9 cellular contexts compared by ENCODE assay signal in genomic region chr20:23782366-23782983, GRCh38. TPM values are rescaled to one million over a fixed set of nuclear protein-coding genes. Genes with fewer than 3 reads are reported as not detected.
A peak's percentile ranks its signal among the peaks of the same experiment; 100 is the strongest.
DNase-seq lines count a peak whose midpoint lies in the region; ATAC-seq and TF ChIP-seq lines count a peak whose summit lies in the region.
"Had no signal": no experiment of that assay in that cellular context is flagged by ENCODE, and none has a peak within 500 bp of the region (broad histone marks: within the 10 kb centered on the region; RNA-seq: fewer than 3 reads in every experiment).

No MANE protein-coding gene starts in this region.

- H3K4me1 ChIP-seq in SJCRH30 (no peaks in the 10 kb centered on the region), testis (no peaks in the 10 kb centered on the region), sigmoid colon (no peaks in the 10 kb centered on the region)

- ATAC-seq in GM21526 (IDR thresholded peaks at IDR 0.05; ENCODE audit: low FRiP score, unreplicated experiment), result peak; percentile 83

- H3K27ac ChIP-seq in SJCRH30 (no peak overlapping the region), testis (no peak overlapping the region), sigmoid colon (no peak overlapping the region)

- TF ChIP-seq CTCF in foreskin fibroblast (IDR thresholded peaks at IDR 0.05; ENCODE audit: low read depth, low read length) (peak; percentile 56), testis (IDR thresholded peaks at IDR 0.05) (peak in 2 of 3 experiments; percentile 40 to 60), sigmoid colon (IDR thresholded peaks at IDR 0.05) (peak in 1 of 4 experiments; percentile 41)

- H3K4me3 ChIP-seq in SJCRH30, result no peak overlapping the region
- no peak overlapping the region for H3K4me3 ChIP-seq in foreskin fibroblast (ENCODE audit: low read depth in 1 of 2, low read length in 2 of 2)
- no peak overlapping the region for H3K4me3 ChIP-seq in testis
- no peak overlapping the region for H3K4me3 ChIP-seq in sigmoid colon

- H3K9me3 ChIP-seq in SJCRH30 (replicated peaks) (no peaks in the 10 kb centered on the region), testis (no peaks in the 10 kb centered on the region), sigmoid colon (no peaks in the 10 kb centered on the region)

- no peak for TF ChIP-seq POLR2A in testis (IDR thresholded peaks at IDR 0.05)
- no peak for TF ChIP-seq POLR2A in sigmoid colon (IDR thresholded peaks at IDR 0.05)

- 74 to 80% methylated on average over 8 of the region's 8 CpGs for WGBS in testis, 2 donors
- WGBS in sigmoid colon, 2 donors, result 63 to 79% methylated on average over 8 of the region's 8 CpGs

- no peak for TF ChIP-seq EP300 in sigmoid colon (IDR thresholded peaks at IDR 0.05)

- H3K36me3 ChIP-seq in SJCRH30, result no peaks in the 10 kb centered on the region
- H3K36me3 ChIP-seq in testis (ENCODE audit: low read depth, missing control alignments), result no peaks in the 10 kb centered on the region
- H3K36me3 ChIP-seq in sigmoid colon, result no peaks in the 10 kb centered on the region

- peak; percentile 5 for DNase-seq in NCI-H1092 treated with DMSO at 0.1 percent for 48 hours (lab: John Stamatoyannopoulos, UW)
- no peak for DNase-seq in NCI-H1092 (lab: John Stamatoyannopoulos, UW)
- DNase-seq in SJCRH30, result peak; percentile 38 to 62
- peak; percentile 8 to 52 for DNase-seq in foreskin fibroblast
- DNase-seq in testis, result peak; percentile 76
- no peak for DNase-seq in NCI-H1105 (lab: John Stamatoyannopoulos, UW)
- DNase-seq in sigmoid colon, result no peak

- H3K27me3 ChIP-seq in SJCRH30 (no peaks in the 10 kb centered on the region), testis (no peaks in the 10 kb centered on the region), sigmoid colon (no peaks in the 10 kb centered on the region)

- intact Hi-C loops in testis (cut with DNase I; ENCODE audit: low total_unique reads) (no loop called here), sigmoid colon (cut with DNase I) (no loop called here)

RNA-seq across cellular contexts. Expression of gene CST1, which starts 31.7 kb away (rescaled TPM):
- not detected in 2 replicates for total RNA-seq in SJCRH30 (2014; rRNA removed; shearing (Covaris generic))
- total RNA-seq in testis (1 to 10 TPM; 1.0 to 1.1 TPM), sigmoid colon (not detected)
- polyA plus RNA-seq in testis (ENCODE audit: insufficient read depth, low read depth, low replicate concordance) (0.96 TPM), sigmoid colon (under 1 TPM in 1 of 3 donors, not detected in 2; 0.48 TPM)
- total RNA-seq: renal cortical epithelial cell had no signal

RNA-seq across cellular contexts. Expression of gene CST2, which starts 44.1 kb away (rescaled TPM):
- not detected in 2 replicates for total RNA-seq in SJCRH30 (2014; rRNA removed; shearing (Covaris generic))
- total RNA-seq in testis, result not detected
- polyA plus RNA-seq in testis (ENCODE audit: insufficient read depth, low read depth, low replicate concordance), result 0.49 TPM
- total RNA-seq in sigmoid colon, result not detected
- polyA plus RNA-seq in sigmoid colon, result under 1 TPM in 1 of 3 donors, not detected in 2; 0.28 TPM
- total RNA-seq: renal cortical epithelial cell had no signal

Comparison
In these comparisons a context has a peak if more than half of its experiments do, and no peak if none do; other contexts are left out.
1. DNase-seq: peak in NCI-H1092 treated with DMSO at 0.1 percent for 48 hours (single experiment), SJCRH30 (2 of 2), foreskin fibroblast (2 of 2) and testis (single experiment); none in NCI-H1092 (single experiment), NCI-H1105 (single experiment) and sigmoid colon (single experiment).